7 cellular contexts compared by ENCODE assay signal in the genomic region with DNA sequence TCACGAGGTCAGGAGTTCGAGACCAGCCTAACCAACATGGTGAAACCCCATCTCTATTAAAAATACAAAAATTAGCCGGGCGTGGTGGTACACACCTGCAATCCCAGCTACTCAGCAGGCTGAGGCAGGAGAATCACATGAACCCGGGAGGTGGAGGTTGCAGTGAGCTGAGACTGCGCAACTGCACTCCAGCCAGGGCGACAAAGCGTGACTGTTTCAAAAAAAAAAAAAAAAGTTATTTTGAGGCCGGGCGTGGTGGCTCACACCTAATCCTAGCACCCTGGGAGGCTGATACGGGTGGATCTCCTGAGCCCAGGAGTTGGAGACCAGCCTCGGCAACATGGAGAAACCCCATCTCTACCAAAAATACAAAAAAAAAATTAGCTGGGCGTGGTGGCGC. TPM values are rescaled to one million over a fixed set of nuclear protein-coding genes. Genes with fewer than 3 reads are reported as not detected.
"Had no signal": no experiment of that assay in that cellular context is flagged by ENCODE, and none has a peak within 500 bp of the region (broad histone marks: within the 10 kb centered on the region; RNA-seq: fewer than 3 reads in every experiment).

No MANE protein-coding gene starts in this region.

RNA-seq across cellular contexts. Expression of a gene that starts 13.8 kb away (rescaled TPM):
- total RNA-seq: HT-29, LHCN-M2, MCF 10A, OCI-LY7, PC-3, Right ventricle myocardium inferior, SJCRH30 had no signal
